Comparison of ENCODE assay signal across 12 cellular contexts in genomic region chr9:88992556-88992955, GRCh38. TPM values are rescaled to one million over a fixed set of nuclear protein-coding genes. Genes with fewer than 3 reads are reported as not detected.
DNase-seq lines count a peak whose midpoint lies in the region; ATAC-seq and TF ChIP-seq lines count a peak whose summit lies in the region.
"Had no signal": no experiment of that assay in that cellular context is flagged by ENCODE, and none has a peak within 500 bp of the region (broad histone marks: within the 10 kb centered on the region; RNA-seq: fewer than 3 reads in every experiment).

No MANE protein-coding gene starts in this region.

- peaks cover 26% of the 10 kb centered on the region for H3K4me1 Mint-ChIP-seq in T-helper 2 cell treated with Interferon-gamma antibody and Interleukin-4, amounts not matched to agents 5 μg/mL and 100 μg/mL, for 36 hours (ENCODE audit: low read depth)

- H3K27ac Mint-ChIP-seq in T-helper 2 cell treated with Interferon-gamma antibody and Interleukin-4, amounts not matched to agents 5 μg/mL and 100 μg/mL, for 36 hours: no peak overlapping the region

- in situ Hi-C loops in astrocyte of the spinal cord (cut with HindIII; ENCODE audit: low sequenced_read_pairs): no loop called here

- H3K36me3 ChIP-seq in suprapubic skin: no peaks in the 10 kb centered on the region

- no peaks in the 10 kb centered on the region for H3K9me3 ChIP-seq in suprapubic skin

- H3K4me3 Mint-ChIP-seq in T-helper 2 cell treated with Interferon-gamma antibody and Interleukin-4, amounts not matched to agents 5 μg/mL and 100 μg/mL, for 36 hours: peak overlapping the region; percentile 71

- peaks cover 7% of the 10 kb centered on the region for H3K27me3 Mint-ChIP-seq in T-helper 2 cell treated with Interferon-gamma antibody and Interleukin-4, amounts not matched to agents 5 μg/mL and 100 μg/mL, for 36 hours (ENCODE audit: low read depth)

- no peak for DNase-seq in T-helper 2 cell treated with Interferon-gamma antibody and Interleukin-4, amounts not matched to agents 5 μg/mL and 100 μg/mL, for 36 hours (ENCODE audit: low spot score)
- DNase-seq in T-helper 2 cell (no peak), astrocyte of the spinal cord (ENCODE audit: low read depth, low spot score) (no peak), left lobe of liver (ENCODE audit: low spot score) (peak; percentile 19), suprapubic skin (ENCODE audit: low spot score in 2 of 2) (no peak), erythroblast (lab: John Stamatoyannopoulos, UW) (no peak)
- DNase-seq: 8988T, foreskin melanocyte, NCI-H1048 had no signal

- 85% methylated on average over 4 of the region's 4 CpGs for WGBS in suprapubic skin

- no peak for ATAC-seq in left lobe of liver
- no peak for ATAC-seq in GM21528 (IDR thresholded peaks at IDR 0.05; ENCODE audit: low FRiP score, unreplicated experiment)
- no peak for ATAC-seq in GM18867 (IDR thresholded peaks at IDR 0.05; ENCODE audit: unreplicated experiment)
- ATAC-seq: activated CD4-positive, CD25-positive, alpha-beta regulatory T cell treated with anti-CD3 and anti-CD28 coated beads, Interleukin-2, amount 50 U/mL, for 24 hours had no signal

- no peak overlapping the region for H3K27ac ChIP-seq in suprapubic skin

- peaks cover 43% of the 10 kb centered on the region for H3K4me1 ChIP-seq in suprapubic skin

- peaks cover 22% of the 10 kb centered on the region for H3K27me3 ChIP-seq in suprapubic skin

- peak overlapping the region; percentile 65 for H3K4me3 ChIP-seq in astrocyte of the spinal cord (ENCODE audit: low read depth, low read length)
- peak overlapping the region; percentile 81 for H3K4me3 ChIP-seq in suprapubic skin

- TF ChIP-seq CTCF in astrocyte of the spinal cord (IDR thresholded peaks at IDR 0.05; ENCODE audit: low read depth, low read length): no peak
- TF ChIP-seq CTCF in suprapubic skin (IDR thresholded peaks at IDR 0.05): no peak

- TF ChIP-seq POLR2A in suprapubic skin (IDR thresholded peaks at IDR 0.05) (no peak), erythroblast (IDR thresholded peaks at IDR 0.05; ENCODE audit: low read length) (no peak)

- peaks cover under 1% of the 10 kb centered on the region for H3K9me3 Mint-ChIP-seq in T-helper 2 cell treated with Interferon-gamma antibody and Interleukin-4, amounts not matched to agents 5 μg/mL and 100 μg/mL, for 36 hours

- no peak for TF ChIP-seq EP300 in suprapubic skin (IDR thresholded peaks at IDR 0.05)

- no peaks in the 10 kb centered on the region for H3K36me3 Mint-ChIP-seq in T-helper 2 cell treated with Interferon-gamma antibody and Interleukin-4, amounts not matched to agents 5 μg/mL and 100 μg/mL, for 36 hours (ENCODE audit: low read depth)

RNA-seq across cellular contexts. Expression of gene S1PR3, which starts 1.3 kb away (rescaled TPM):
- total RNA-seq in left lobe of liver (2.0 TPM), suprapubic skin (10 to 100 TPM in 1 of 4 donors, 1 to 10 TPM in 3; 4.3 to 13.5 (median 5.6) TPM)
